Comparison of ENCODE assay signal across 1 cellular context in the genomic region with DNA sequence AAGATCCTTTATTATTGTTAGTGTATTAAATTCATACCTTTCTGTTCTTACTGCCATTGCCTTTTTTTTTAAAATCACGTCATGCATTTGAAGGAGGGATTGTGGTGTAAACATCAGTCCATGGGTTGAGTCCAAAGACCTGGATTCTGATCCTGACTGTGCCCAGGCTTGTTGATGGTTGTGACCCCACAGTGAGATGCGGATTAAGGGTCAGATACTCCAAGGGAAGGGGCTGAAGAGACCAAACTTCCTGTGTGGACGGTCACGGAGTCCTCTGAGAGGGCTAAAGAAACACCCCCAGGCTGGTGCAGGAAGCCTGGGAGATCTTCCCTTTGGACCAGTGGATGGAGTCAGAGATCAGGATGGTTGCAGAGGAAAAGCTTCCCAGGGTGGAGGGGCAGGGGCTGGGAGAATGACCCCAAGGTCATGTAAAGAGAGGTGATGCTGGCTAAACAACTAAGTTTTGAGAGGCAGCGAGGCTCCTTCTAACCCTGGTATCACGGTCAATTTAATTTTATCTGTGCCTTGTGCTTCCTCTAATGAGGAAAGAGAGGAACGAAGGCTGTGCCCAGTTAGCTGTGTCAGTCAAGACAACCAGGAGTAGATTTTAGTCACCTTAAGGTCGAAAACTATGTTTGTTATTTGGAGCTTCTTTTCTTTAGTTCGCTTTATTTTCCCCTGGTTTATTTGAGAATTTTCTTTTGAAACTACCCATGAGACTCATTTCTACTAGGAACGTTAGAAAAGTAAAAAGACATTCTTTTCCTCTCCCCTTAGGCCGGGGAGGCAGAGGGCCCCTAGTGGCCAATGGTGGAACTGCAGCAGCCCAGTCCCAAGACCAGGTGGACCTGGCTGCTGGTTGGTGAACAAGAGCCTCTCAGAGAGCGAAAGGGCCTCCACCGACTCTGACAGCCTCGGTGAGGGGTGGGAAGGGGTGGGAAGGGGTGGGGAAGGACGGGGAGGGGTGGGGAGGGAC.
TF ChIP-seq lines count a peak whose summit lies in the region.

No MANE protein-coding gene starts in this region.

TF ChIP-seq in HepG2, 621 proteins besides CTCF, POLR2A, EP300 and RAD21 (continued from another document):
- TF ChIP-seq ZNF670 (CRISPR knock-in tag; IDR thresholded peaks at IDR 0.05; ENCODE audit: borderline replicate concordance) (no peak), ZNF124 (CRISPR knock-in tag; IDR thresholded peaks at IDR 0.05) (peak; percentile 31; the same call in 1 of the 2 replicates), HNRNPK (IDR thresholded peaks at IDR 0.05; ENCODE audit: low read depth, low read length, poor library complexity, severe bottlenecking) (peak; percentile 96), XRCC5 (optimal IDR thresholded peaks at IDR 0.05; ENCODE audit: low read length) (peak; percentile 90), ZNF282 (IDR thresholded peaks at IDR 0.05; ENCODE audit: partially characterized antibody) (no peak), TCF7L2 (IDR thresholded peaks at IDR 0.05; ENCODE audit: low read depth, low read length) (no peak), SALL1 (CRISPR knock-in tag; IDR thresholded peaks at IDR 0.05) (0 out of 2 replicates have a peak, but pooled peaks have one; percentile 10), MXI1 (IDR thresholded peaks at IDR 0.05; ENCODE audit: borderline replicate concordance, low read depth, low read length) (no peak), ZSCAN25 (CRISPR knock-in tag; IDR thresholded peaks at IDR 0.05) (peak; percentile 78), ZSCAN5A (CRISPR knock-in tag; IDR thresholded peaks at IDR 0.05; ENCODE audit: borderline replicate concordance) (no peak), ZNF331 (CRISPR knock-in tag; IDR thresholded peaks at IDR 0.05) (0 out of 2 replicates have a peak, but pooled peaks have one; percentile 22), ZSCAN9 (CRISPR knock-in tag; IDR thresholded peaks at IDR 0.05; ENCODE audit: borderline replicate concordance) (no peak), STAG1 (CRISPR knock-in tag; IDR thresholded peaks at IDR 0.05) (peak; percentile 50), LRRFIP1 (CRISPR knock-in tag; conservative IDR thresholded peaks at IDR 0.05) (no peak), SMC3 (IDR thresholded peaks at IDR 0.05; ENCODE audit: low read length) (0 out of 2 replicates have a peak, but pooled peaks have one; percentile 8), ZC3H4 (CRISPR knock-in tag; IDR thresholded peaks at IDR 0.05; ENCODE audit: borderline replicate concordance) (no peak), HMGXB4 (CRISPR knock-in tag; IDR thresholded peaks at IDR 0.05; ENCODE audit: borderline replicate concordance in 1 of 2, low read depth in 1 of 2) (peak in 1 of 2 experiments; percentile 28; a peak in 1 of 4 replicates), PCBP1 (IDR thresholded peaks at IDR 0.05; ENCODE audit: borderline replicate concordance, low read depth, low read length) (peak; percentile 78; the same call in 1 of the 2 replicates), DNMT1 (CRISPR knock-in tag; IDR thresholded peaks at IDR 0.05) (no peak), HES4 (CRISPR knock-in tag; IDR thresholded peaks at IDR 0.05; ENCODE audit: borderline replicate concordance) (no peak), ZSCAN21 (CRISPR knock-in tag; IDR thresholded peaks at IDR 0.05; ENCODE audit: borderline replicate concordance) (no peak), ZNF253 (CRISPR knock-in tag; IDR thresholded peaks at IDR 0.05; ENCODE audit: borderline replicate concordance) (no peak), ZNF644 (CRISPR knock-in tag; IDR thresholded peaks at IDR 0.05; ENCODE audit: low read depth) (0 out of 2 replicates have a peak, but pooled peaks have one; percentile 26), PAWR (CRISPR knock-in tag; IDR thresholded peaks at IDR 0.05; ENCODE audit: borderline replicate concordance) (no peak)
- TF ChIP-seq, protein P1, sequence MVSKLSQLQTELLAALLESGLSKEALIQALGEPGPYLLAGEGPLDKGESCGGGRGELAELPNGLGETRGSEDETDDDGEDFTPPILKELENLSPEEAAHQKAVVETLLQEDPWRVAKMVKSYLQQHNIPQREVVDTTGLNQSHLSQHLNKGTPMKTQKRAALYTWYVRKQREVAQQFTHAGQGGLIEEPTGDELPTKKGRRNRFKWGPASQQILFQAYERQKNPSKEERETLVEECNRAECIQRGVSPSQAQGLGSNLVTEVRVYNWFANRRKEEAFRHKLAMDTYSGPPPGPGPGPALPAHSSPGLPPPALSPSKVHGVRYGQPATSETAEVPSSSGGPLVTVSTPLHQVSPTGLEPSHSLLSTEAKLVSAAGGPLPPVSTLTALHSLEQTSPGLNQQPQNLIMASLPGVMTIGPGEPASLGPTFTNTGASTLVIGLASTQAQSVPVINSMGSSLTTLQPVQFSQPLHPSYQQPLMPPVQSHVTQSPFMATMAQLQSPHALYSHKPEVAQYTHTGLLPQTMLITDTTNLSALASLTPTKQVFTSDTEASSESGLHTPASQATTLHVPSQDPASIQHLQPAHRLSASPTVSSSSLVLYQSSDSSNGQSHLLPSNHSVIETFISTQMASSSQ (IDR thresholded peaks at IDR 0.05; ENCODE audit: low read depth): no peak
- TF ChIP-seq, protein P1 (CRISPR knock-in tag; IDR thresholded peaks at IDR 0.05; ENCODE audit: borderline replicate concordance): no peak
- TF ChIP-seq, protein P2, sequence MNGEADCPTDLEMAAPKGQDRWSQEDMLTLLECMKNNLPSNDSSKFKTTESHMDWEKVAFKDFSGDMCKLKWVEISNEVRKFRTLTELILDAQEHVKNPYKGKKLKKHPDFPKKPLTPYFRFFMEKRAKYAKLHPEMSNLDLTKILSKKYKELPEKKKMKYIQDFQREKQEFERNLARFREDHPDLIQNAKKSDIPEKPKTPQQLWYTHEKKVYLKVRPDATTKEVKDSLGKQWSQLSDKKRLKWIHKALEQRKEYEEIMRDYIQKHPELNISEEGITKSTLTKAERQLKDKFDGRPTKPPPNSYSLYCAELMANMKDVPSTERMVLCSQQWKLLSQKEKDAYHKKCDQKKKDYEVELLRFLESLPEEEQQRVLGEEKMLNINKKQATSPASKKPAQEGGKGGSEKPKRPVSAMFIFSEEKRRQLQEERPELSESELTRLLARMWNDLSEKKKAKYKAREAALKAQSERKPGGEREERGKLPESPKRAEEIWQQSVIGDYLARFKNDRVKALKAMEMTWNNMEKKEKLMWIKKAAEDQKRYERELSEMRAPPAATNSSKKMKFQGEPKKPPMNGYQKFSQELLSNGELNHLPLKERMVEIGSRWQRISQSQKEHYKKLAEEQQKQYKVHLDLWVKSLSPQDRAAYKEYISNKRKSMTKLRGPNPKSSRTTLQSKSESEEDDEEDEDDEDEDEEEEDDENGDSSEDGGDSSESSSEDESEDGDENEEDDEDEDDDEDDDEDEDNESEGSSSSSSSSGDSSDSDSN (CRISPR knock-in tag; IDR thresholded peaks at IDR 0.05): no peak
